In the genomic region with DNA sequence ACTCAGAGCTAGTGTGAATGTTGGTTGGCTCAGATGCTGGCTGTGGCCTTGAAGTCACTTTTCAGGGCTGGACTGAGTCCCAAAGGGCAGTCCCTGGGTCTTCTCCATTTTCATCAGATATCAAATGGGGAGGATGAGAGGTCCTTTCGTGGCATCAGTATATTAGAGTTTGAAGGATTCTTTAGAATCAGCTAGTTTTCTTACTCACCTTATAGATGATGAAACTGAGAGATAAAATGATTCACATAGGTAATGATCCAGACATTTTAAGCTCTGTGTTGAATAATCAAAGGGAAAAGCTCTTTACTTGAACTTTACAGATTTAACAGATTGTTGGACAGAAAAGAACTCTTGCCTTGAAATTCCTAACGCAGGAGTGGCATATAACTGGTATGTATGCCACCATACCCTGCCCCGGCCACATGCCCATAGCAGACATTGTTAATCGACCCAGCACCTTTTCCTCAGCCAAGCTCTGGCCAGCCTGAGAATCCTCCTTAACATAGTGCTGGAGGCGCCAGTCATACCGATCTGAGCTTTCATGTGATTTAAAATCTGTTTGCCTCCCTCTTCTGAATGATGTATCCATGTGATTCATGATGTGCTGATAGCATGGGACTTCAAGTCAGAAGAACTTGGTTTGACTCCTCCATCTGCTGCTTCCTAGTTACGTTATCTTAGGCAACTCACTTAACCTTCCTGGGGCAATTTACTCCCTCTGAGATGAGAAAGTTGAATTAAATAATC, we compare ENCODE assay signal across 29 cellular contexts.
DNase-seq lines count a peak whose midpoint lies in the region; ATAC-seq, FAIRE-seq and TF ChIP-seq lines count a peak whose summit lies in the region.
"Had no signal": no experiment of that assay in that cellular context is flagged by ENCODE, and none has a peak within 500 bp of the region (broad histone marks: within the 10 kb centered on the region; RNA-seq: fewer than 3 reads in every experiment).

No MANE protein-coding gene starts in this region.

- no peak overlapping the region for H3K4me3 Mint-ChIP-seq in activated CD4-positive, alpha-beta T cell treated with anti-CD3 and anti-CD28 coated beads, Interleukin-2, amount 10 ng/mL, durations not matched to agents 24 days and 14 days
- no peak overlapping the region for H3K4me3 Mint-ChIP-seq in stimulated activated effector memory CD8-positive, alpha-beta T cell treated with anti-CD3 and anti-CD28 coated beads, Interleukin-12 subunit alpha, Interleukin-12 subunit beta, amount 100 ng/mL, for 72 hours
- H3K4me3 Mint-ChIP-seq: CD14-positive monocyte; dendritic cell treated with granulocyte-macrophage colony-stimulating factor and Interleukin-4, amounts not matched to agents 40 ng/mL and 50 ng/mL, for 4 days; GM23338; T-helper 17 cell had no signal

- FAIRE-seq in pancreas (lab: Jason Lieb, UNC), result no peak
- FAIRE-seq: A204.1, TTC549, urothelium cell line had no signal

- H3K79me2 ChIP-seq in MM.1S (ENCODE audit: low read length), result peaks cover 98% of the 10 kb centered on the region

- no peaks in the 10 kb centered on the region for H3K27me3 Mint-ChIP-seq in activated CD4-positive, alpha-beta T cell treated with anti-CD3 and anti-CD28 coated beads, Interleukin-2, amount 10 ng/mL, durations not matched to agents 24 days and 14 days
- H3K27me3 Mint-ChIP-seq: dendritic cell treated with granulocyte-macrophage colony-stimulating factor and Interleukin-4, amounts not matched to agents 40 ng/mL and 50 ng/mL, for 4 days had no signal

- peak overlapping the region; percentile 11 for H3K9ac ChIP-seq in MM.1S (ENCODE audit: low read length)

- TF ChIP-seq CTCF in MM.1S (IDR thresholded peaks at IDR 0.05; ENCODE audit: low read length) (no peak), epithelial cell of esophagus (IDR thresholded peaks at IDR 0.05; ENCODE audit: insufficient read depth, low read depth, low read length, missing control alignments) (no peak), pancreas (IDR thresholded peaks at IDR 0.05) (no peak)

- no peak for DNase-seq in activated CD4-positive, alpha-beta T cell treated with anti-CD3 and anti-CD28 coated beads, Interleukin-2, amount 10 ng/mL, durations not matched to agents 24 days and 14 days
- DNase-seq in activated CD4-positive, alpha-beta T cell treated with anti-CD3 and anti-CD28 coated beads, Interleukin-2, amount 50 U/mL, for 48 hours, result no peak
- no peak for DNase-seq in MM.1S
- DNase-seq in epithelial cell of esophagus (ENCODE audit: low read depth), result peak; percentile 80
- no peak for DNase-seq in pancreas
- no peak for DNase-seq in NCI-H1436 treated with DMSO at 0.1 percent for 48 hours (lab: John Stamatoyannopoulos, UW)
- DNase-seq in stimulated activated effector memory CD8-positive, alpha-beta T cell treated with anti-CD3 and anti-CD28 coated beads, Interleukin-12 subunit alpha, Interleukin-12 subunit beta, amount 100 ng/mL, for 72 hours (ENCODE audit: low spot score in 2 of 2), result no peak
- DNase-seq: activated gamma-delta T cell treated with Interleukin-2 at 50 U/mL for 16 hours; DND-41; foreskin fibroblast; head of caudate nucleus; KBM-7; left ventricle myocardium superior; MG63; NCI-H2227 treated with DMSO at 0.1 percent for 48 hours; NCI-H526 treated with DMSO at 0.1 percent for 48 hours; occipital lobe; SHP77; stimulated activated naive CD4-positive, alpha-beta T cell treated with Interleukin-2 at 50 U/mL for 16 hours; T-helper 17 cell had no signal

- H3K27ac Mint-ChIP-seq in activated CD4-positive, alpha-beta T cell treated with anti-CD3 and anti-CD28 coated beads, Interleukin-2, amount 10 ng/mL, durations not matched to agents 24 days and 14 days, result peak overlapping the region; percentile 77
- no peak overlapping the region for H3K27ac Mint-ChIP-seq in stimulated activated effector memory CD8-positive, alpha-beta T cell treated with anti-CD3 and anti-CD28 coated beads, Interleukin-12 subunit alpha, Interleukin-12 subunit beta, amount 100 ng/mL, for 72 hours
- H3K27ac Mint-ChIP-seq: CD14-positive monocyte; dendritic cell treated with granulocyte-macrophage colony-stimulating factor and Interleukin-4, amounts not matched to agents 40 ng/mL and 50 ng/mL, for 4 days; GM23338; T-helper 17 cell had no signal

- no peaks in the 10 kb centered on the region for H3K9me2 ChIP-seq in MM.1S (replicated peaks; ENCODE audit: insufficient read depth, low read length)

- H3K36me3 ChIP-seq in MM.1S (replicated peaks; ENCODE audit: insufficient read depth, low read length), result peaks cover 14% of the 10 kb centered on the region
- no peaks in the 10 kb centered on the region for H3K36me3 ChIP-seq in pancreas
- H3K36me3 ChIP-seq: esophagus muscularis mucosa, MG63 had no signal

- H3K27me3 ChIP-seq in MM.1S (replicated peaks; ENCODE audit: insufficient read depth, low read length) (no peaks in the 10 kb centered on the region), pancreas (no peaks in the 10 kb centered on the region)
- H3K27me3 ChIP-seq: esophagus muscularis mucosa, MG63 had no signal

- H3F3A ChIP-seq in MM.1S (ENCODE audit: insufficient read depth, low read length), result peaks cover 14% of the 10 kb centered on the region; the same call in 1 of the 2 replicates

- H3K9me3 ChIP-seq in MM.1S (replicated peaks; ENCODE audit: insufficient read depth, low read length) (no peaks in the 10 kb centered on the region), pancreas (no peaks in the 10 kb centered on the region)

- H3K4me1 Mint-ChIP-seq in activated CD4-positive, alpha-beta T cell treated with anti-CD3 and anti-CD28 coated beads, Interleukin-2, amount 10 ng/mL, durations not matched to agents 24 days and 14 days, result peaks cover 19% of the 10 kb centered on the region
- no peaks in the 10 kb centered on the region for H3K4me1 Mint-ChIP-seq in stimulated activated effector memory CD8-positive, alpha-beta T cell treated with anti-CD3 and anti-CD28 coated beads, Interleukin-12 subunit alpha, Interleukin-12 subunit beta, amount 100 ng/mL, for 72 hours
- H3K4me1 Mint-ChIP-seq: CD14-positive monocyte, T-helper 17 cell had no signal

- H4K20me1 ChIP-seq in MM.1S (ENCODE audit: insufficient read depth, low read length), result no peaks in the 10 kb centered on the region; the same call in 1 of the 2 replicates

- H3K4me2 ChIP-seq in MM.1S (ENCODE audit: low read depth, low read length), result peak overlapping the region; percentile 48
- H3K4me2 ChIP-seq: GM23338 had no signal

- H3K4me1 ChIP-seq in MM.1S (ENCODE audit: low read length) (peaks cover 46% of the 10 kb centered on the region), pancreas (no peaks in the 10 kb centered on the region)
- H3K4me1 ChIP-seq: esophagus muscularis mucosa had no signal

- H3K4me3 ChIP-seq in MM.1S (ENCODE audit: low read length) (no peak overlapping the region), epithelial cell of esophagus (ENCODE audit: low read length) (no peak overlapping the region), pancreas (no peak overlapping the region)
- H3K4me3 ChIP-seq: esophagus muscularis mucosa, GM23338, MG63 had no signal

- H2AFZ ChIP-seq in MM.1S (ENCODE audit: low read length), result no peak overlapping the region

- intact Hi-C loops in activated CD4-positive, alpha-beta T cell treated with anti-CD3 and anti-CD28 coated beads, Interleukin-2, amount 10 ng/mL, durations not matched to agents 24 days and 14 days (cut with micrococcal nuclease), result loop anchor here (1.0 kb wide), 1 partner anchor 17 kb away; no protein-coding TSS in a partner anchor
- intact Hi-C loops in pancreas (cut with DNase I), result no loop called here

- ATAC-seq in pancreas (no peak), GM21528 (IDR thresholded peaks at IDR 0.05; ENCODE audit: low FRiP score, unreplicated experiment) (no peak)
- ATAC-seq in stimulated activated effector memory CD8-positive, alpha-beta T cell treated with anti-CD3 and anti-CD28 coated beads, Interleukin-12 subunit alpha, Interleukin-12 subunit beta, amount 100 ng/mL, for 72 hours, result no peak
- ATAC-seq: GM23338, left ventricle myocardium superior, Panc1, T-helper 17 cell had no signal

- H3K36me3 Mint-ChIP-seq in activated CD4-positive, alpha-beta T cell treated with anti-CD3 and anti-CD28 coated beads, Interleukin-2, amount 10 ng/mL, durations not matched to agents 24 days and 14 days (ENCODE audit: low read depth), result peaks cover 1% of the 10 kb centered on the region
- no peaks in the 10 kb centered on the region for H3K36me3 Mint-ChIP-seq in stimulated activated effector memory CD8-positive, alpha-beta T cell treated with anti-CD3 and anti-CD28 coated beads, Interleukin-12 subunit alpha, Interleukin-12 subunit beta, amount 100 ng/mL, for 72 hours
- H3K36me3 Mint-ChIP-seq: CD14-positive monocyte had no signal

- 56 to 65% methylated on average over 7 of the region's 7 CpGs for WGBS in pancreas, 2 donors

- H3K27ac ChIP-seq in MM.1S (ENCODE audit: low read length), result peak overlapping the region; percentile 67
- peak overlapping the region in 3 of 4 donors; percentile 28 to 66 (median 29) for H3K27ac ChIP-seq in pancreas
- H3K27ac ChIP-seq: esophagus muscularis mucosa had no signal

- H3K9me3 Mint-ChIP-seq in activated CD4-positive, alpha-beta T cell treated with anti-CD3 and anti-CD28 coated beads, Interleukin-2, amount 10 ng/mL, durations not matched to agents 24 days and 14 days, result peaks cover under 1% of the 10 kb centered on the region
- H3K9me3 Mint-ChIP-seq in stimulated activated effector memory CD8-positive, alpha-beta T cell treated with anti-CD3 and anti-CD28 coated beads, Interleukin-12 subunit alpha, Interleukin-12 subunit beta, amount 100 ng/mL, for 72 hours, result peaks cover 2% of the 10 kb centered on the region
- H3K9me3 Mint-ChIP-seq: dendritic cell treated with granulocyte-macrophage colony-stimulating factor and Interleukin-4, amounts not matched to agents 40 ng/mL and 50 ng/mL, for 4 days had no signal
